ENCODE assay signal across 10 cellular contexts in genomic region chr2:230537531-230537976, GRCh38.
DNase-seq lines count a peak whose midpoint lies in the region; ATAC-seq and TF ChIP-seq lines count a peak whose summit lies in the region.
"Had no signal": no experiment of that assay in that cellular context is flagged by ENCODE, and none has a peak within 500 bp of the region (broad histone marks: within the 10 kb centered on the region; RNA-seq: fewer than 3 reads in every experiment).

No MANE protein-coding gene starts in this region.

- H3K27ac ChIP-seq in neuronal stem cell (replicated peaks; ENCODE audit: low read length), result no peak overlapping the region
- H3K27ac ChIP-seq: lower lobe of right lung, tibial artery had no signal

- no peaks in the 10 kb centered on the region for H3K4me1 ChIP-seq in neuronal stem cell (ENCODE audit: control insufficient read depth in 2 of 2, insufficient read depth in 1 of 2, low read depth in 1 of 2, low read length in 2 of 2)
- H3K4me1 ChIP-seq: lower lobe of right lung, tibial artery had no signal

- POLR2A ChIA-PET in activated CD4-positive, alpha-beta memory T cell treated with anti-CD3 and anti-CD28 coated beads for 36 hours (lab: Charles Lee), result no interaction called here
- POLR2A ChIA-PET in activated CD4-positive, alpha-beta memory T cell treated with anti-CD3 and anti-CD28 coated beads, Interleukin-2, amount 10 ng/mL, durations not matched to agents 7 days and 5 days (lab: Charles Lee), result no interaction called here
- POLR2A ChIA-PET in MCF 10A (lab: Yijun Ruan, JAX), result interaction anchor here (0.8 kb wide), 1 partner anchor 9 kb away, joined by 3 read pairs; no protein-coding TSS in a partner anchor

- H3K27me3 ChIP-seq in neuronal stem cell (ENCODE audit: control insufficient read depth in 3 of 3, insufficient read depth in 3 of 3, low read depth in 1 of 3, low read length in 3 of 3), result no peaks in the 10 kb centered on the region
- H3K27me3 ChIP-seq: tibial artery had no signal

- no peak overlapping the region for H2BK15ac ChIP-seq in neuronal stem cell (ENCODE audit: low read length)

- ATAC-seq in GM21367 (IDR thresholded peaks at IDR 0.05; ENCODE audit: unreplicated experiment) (peak; percentile 62), HG03139 (IDR thresholded peaks at IDR 0.05; ENCODE audit: unreplicated experiment) (peak; percentile 53), naive B cell (ENCODE audit: low read depth in 2 of 2) (peak; percentile 84 to 94)
- ATAC-seq: lower lobe of right lung had no signal

- no peaks in the 10 kb centered on the region for H3K36me3 ChIP-seq in neuronal stem cell (replicated peaks in 1 of 2; ENCODE audit: control insufficient read depth in 2 of 2, insufficient read depth in 2 of 2, low read length in 2 of 2)

- no TSS peak for BruUV-seq in MCF 10A (replicated peaks; lab: Mats Ljungman, UMichigan)

- TF ChIP-seq CTCF in MCF 10A (IDR thresholded peaks at IDR 0.05; ENCODE audit: unreplicated experiment), result no peak

- intact Hi-C loops in activated CD4-positive, alpha-beta memory T cell treated with anti-CD3 and anti-CD28 coated beads for 36 hours (cut with micrococcal nuclease), result loop anchor here (5.0 kb wide), 2 partner anchors 45 to 65 kb away; no protein-coding TSS in a partner anchor
- intact Hi-C loops in MCF 10A (cut with micrococcal nuclease), result no loop called here

- peaks cover 25% of the 10 kb centered on the region for H3K4me1 Mint-ChIP-seq in activated CD4-positive, alpha-beta memory T cell treated with anti-CD3 and anti-CD28 coated beads for 36 hours (ENCODE audit: low read depth)
- peaks cover 27% of the 10 kb centered on the region for H3K4me1 Mint-ChIP-seq in activated CD4-positive, alpha-beta memory T cell treated with anti-CD3 and anti-CD28 coated beads, Interleukin-2, amount 10 ng/mL, durations not matched to agents 7 days and 5 days
- peaks cover 24 to 65% (median 43%) of the 10 kb centered on the region in 3 donors for H3K4me1 Mint-ChIP-seq in naive B cell
- no peaks in the 10 kb centered on the region for H3K4me1 Mint-ChIP-seq in MCF 10A (ENCODE audit: insufficient read depth, unreplicated experiment)

- peaks cover 29% of the 10 kb centered on the region for H3K36me3 Mint-ChIP-seq in activated CD4-positive, alpha-beta memory T cell treated with anti-CD3 and anti-CD28 coated beads for 36 hours
- H3K36me3 Mint-ChIP-seq in activated CD4-positive, alpha-beta memory T cell treated with anti-CD3 and anti-CD28 coated beads, Interleukin-2, amount 10 ng/mL, durations not matched to agents 7 days and 5 days (ENCODE audit: low read depth), result peaks cover 71% of the 10 kb centered on the region
- H3K36me3 Mint-ChIP-seq in naive B cell, result peaks cover 31% of the 10 kb centered on the region in 2 donors
- no peaks in the 10 kb centered on the region for H3K36me3 Mint-ChIP-seq in MCF 10A (ENCODE audit: insufficient read depth, unreplicated experiment)

- no peak overlapping the region for H3K14ac ChIP-seq in neuronal stem cell (ENCODE audit: low read length)

- H3K23ac ChIP-seq in neuronal stem cell (ENCODE audit: low read depth, low read length, poor library complexity), result no peak overlapping the region

- no peak overlapping the region for H3K18ac ChIP-seq in neuronal stem cell (ENCODE audit: low read length)

- H3K4me3 Mint-ChIP-seq in activated CD4-positive, alpha-beta memory T cell treated with anti-CD3 and anti-CD28 coated beads for 36 hours, result no peak overlapping the region
- H3K4me3 Mint-ChIP-seq in activated CD4-positive, alpha-beta memory T cell treated with anti-CD3 and anti-CD28 coated beads, Interleukin-2, amount 10 ng/mL, durations not matched to agents 7 days and 5 days, result no peak overlapping the region
- H3K4me3 Mint-ChIP-seq in naive B cell (peak overlapping the region in 6 of 8 donors; percentile 30 to 71 (median 56)), MCF 10A (ENCODE audit: unreplicated experiment) (no peak overlapping the region)

- no peak overlapping the region for H3K4ac ChIP-seq in neuronal stem cell (ENCODE audit: low read length)

- H4K91ac ChIP-seq in neuronal stem cell (ENCODE audit: low read depth, low read length, poor library complexity), result no peak overlapping the region

- peaks cover 2% of the 10 kb centered on the region for H3K9me3 Mint-ChIP-seq in activated CD4-positive, alpha-beta memory T cell treated with anti-CD3 and anti-CD28 coated beads for 36 hours
- peaks cover 14% of the 10 kb centered on the region for H3K9me3 Mint-ChIP-seq in activated CD4-positive, alpha-beta memory T cell treated with anti-CD3 and anti-CD28 coated beads, Interleukin-2, amount 10 ng/mL, durations not matched to agents 7 days and 5 days
- H3K9me3 Mint-ChIP-seq in naive B cell (peaks cover 0 to 3% (median 0%) of the 10 kb centered on the region in 7 donors), MCF 10A (ENCODE audit: unreplicated experiment) (no peaks in the 10 kb centered on the region)

- peak; percentile 72 for DNase-seq in activated CD4-positive, alpha-beta memory T cell treated with anti-CD3 and anti-CD28 coated beads for 36 hours
- DNase-seq in activated CD4-positive, alpha-beta memory T cell treated with anti-CD3 and anti-CD28 coated beads, Interleukin-2, amount 10 ng/mL, durations not matched to agents 7 days and 5 days, result no peak
- DNase-seq in naive B cell (peak; percentile 26), neuronal stem cell (ENCODE audit: low spot score) (no peak), MCF 10A (ENCODE audit: unreplicated experiment) (no peak), SKM-1 treated with dmso at 0.1 percent for 144 hours (lab: John Stamatoyannopoulos, UW; ENCODE audit: unreplicated experiment) (no peak)
- DNase-seq: lower lobe of right lung, tibial artery had no signal

- H3K9ac ChIP-seq in neuronal stem cell (ENCODE audit: low read depth, low read length, poor library complexity), result no peak overlapping the region

- H3K4me3 ChIP-seq in neuronal stem cell (ENCODE audit: low read length in 2 of 2), result no peak overlapping the region
- H3K4me3 ChIP-seq: lower lobe of right lung, tibial artery had no signal

- CTCF ChIA-PET in activated CD4-positive, alpha-beta memory T cell treated with anti-CD3 and anti-CD28 coated beads for 36 hours (lab: Charles Lee), result no interaction called here
- CTCF ChIA-PET in activated CD4-positive, alpha-beta memory T cell treated with anti-CD3 and anti-CD28 coated beads, Interleukin-2, amount 10 ng/mL, durations not matched to agents 7 days and 5 days (lab: Charles Lee), result no interaction called here
- CTCF ChIA-PET in MCF 10A (lab: Yijun Ruan, JAX), result no interaction called here

- no peaks in the 10 kb centered on the region for H3K9me3 ChIP-seq in neuronal stem cell (replicated peaks in 1 of 2; ENCODE audit: control insufficient read depth in 2 of 2, insufficient read depth in 1 of 2, low read depth in 1 of 2, low read length in 2 of 2)
- H3K9me3 ChIP-seq: lower lobe of right lung had no signal

- H3K4me2 ChIP-seq in neuronal stem cell (ENCODE audit: insufficient read depth, low read length, poor library complexity, severe bottlenecking), result no peak overlapping the region

- H2BK5ac ChIP-seq in neuronal stem cell (ENCODE audit: low read length), result no peak overlapping the region

- no peak overlapping the region for H2BK120ac ChIP-seq in neuronal stem cell (ENCODE audit: low read depth, low read length)

- H3K27ac Mint-ChIP-seq in activated CD4-positive, alpha-beta memory T cell treated with anti-CD3 and anti-CD28 coated beads for 36 hours, result peak overlapping the region; percentile 20
- H3K27ac Mint-ChIP-seq in activated CD4-positive, alpha-beta memory T cell treated with anti-CD3 and anti-CD28 coated beads, Interleukin-2, amount 10 ng/mL, durations not matched to agents 7 days and 5 days, result no peak overlapping the region
- peak overlapping the region; percentile 51 to 85 (median 67) for H3K27ac Mint-ChIP-seq in naive B cell
- H3K27ac Mint-ChIP-seq in MCF 10A (ENCODE audit: low read depth, unreplicated experiment), result no peak overlapping the region

- WGBS in neuronal stem cell (ENCODE audit: extremely low coverage in 2 of 2, insufficient read length in 2 of 2, insufficient replicate concordance in 1 of 2), 2 donors, result no CpG with 5 or more reads among the region's 4 CpGs

- no peak overlapping the region for H2AK5ac ChIP-seq in neuronal stem cell (ENCODE audit: low read depth, low read length)

- H2AFZ ChIP-seq in neuronal stem cell (ENCODE audit: low read length), result no peak overlapping the region

- no peaks in the 10 kb centered on the region for H3K27me3 Mint-ChIP-seq in activated CD4-positive, alpha-beta memory T cell treated with anti-CD3 and anti-CD28 coated beads for 36 hours
- H3K27me3 Mint-ChIP-seq in activated CD4-positive, alpha-beta memory T cell treated with anti-CD3 and anti-CD28 coated beads, Interleukin-2, amount 10 ng/mL, durations not matched to agents 7 days and 5 days, result no peaks in the 10 kb centered on the region
- H3K27me3 Mint-ChIP-seq in naive B cell (no peaks in the 10 kb centered on the region), MCF 10A (ENCODE audit: insufficient read depth, unreplicated experiment) (no peaks in the 10 kb centered on the region)

- H4K8ac ChIP-seq in neuronal stem cell (ENCODE audit: low read depth, low read length), result no peak overlapping the region

- no peak overlapping the region for H2BK12ac ChIP-seq in neuronal stem cell (ENCODE audit: low read length)

- no peaks in the 10 kb centered on the region for H3K79me1 ChIP-seq in neuronal stem cell (ENCODE audit: low read depth, low read length)

Comparison
In these comparisons a context has a peak if more than half of its experiments do, and no peak if none do; other contexts are left out.
1. DNase-seq: peak in activated CD4-positive, alpha-beta memory T cell treated with anti-CD3 and anti-CD28 coated beads for 36 hours (single experiment) and naive B cell (single experiment); none in activated CD4-positive, alpha-beta memory T cell treated with anti-CD3 and anti-CD28 coated beads, Interleukin-2, amount 10 ng/mL, durations not matched to agents 7 days and 5 days (single experiment), neuronal stem cell (single experiment), MCF 10A (single experiment) and SKM-1 treated with dmso at 0.1 percent for 144 hours (single experiment).
2. H3K27ac Mint-ChIP-seq: peak in activated CD4-positive, alpha-beta memory T cell treated with anti-CD3 and anti-CD28 coated beads for 36 hours (single experiment) and naive B cell (6 of 6); none in activated CD4-positive, alpha-beta memory T cell treated with anti-CD3 and anti-CD28 coated beads, Interleukin-2, amount 10 ng/mL, durations not matched to agents 7 days and 5 days (single experiment) and MCF 10A (single experiment).
3. H3K4me3 Mint-ChIP-seq: peak in naive B cell (6 of 8); none in activated CD4-positive, alpha-beta memory T cell treated with anti-CD3 and anti-CD28 coated beads for 36 hours (single experiment), activated CD4-positive, alpha-beta memory T cell treated with anti-CD3 and anti-CD28 coated beads, Interleukin-2, amount 10 ng/mL, durations not matched to agents 7 days and 5 days (single experiment) and MCF 10A (single experiment).
4. Peak in every context shown above with its lines, with median percentiles within 50 percentile points of each other: ATAC-seq.